ENCODE assay signal across 8 cellular contexts in the genomic region with DNA sequence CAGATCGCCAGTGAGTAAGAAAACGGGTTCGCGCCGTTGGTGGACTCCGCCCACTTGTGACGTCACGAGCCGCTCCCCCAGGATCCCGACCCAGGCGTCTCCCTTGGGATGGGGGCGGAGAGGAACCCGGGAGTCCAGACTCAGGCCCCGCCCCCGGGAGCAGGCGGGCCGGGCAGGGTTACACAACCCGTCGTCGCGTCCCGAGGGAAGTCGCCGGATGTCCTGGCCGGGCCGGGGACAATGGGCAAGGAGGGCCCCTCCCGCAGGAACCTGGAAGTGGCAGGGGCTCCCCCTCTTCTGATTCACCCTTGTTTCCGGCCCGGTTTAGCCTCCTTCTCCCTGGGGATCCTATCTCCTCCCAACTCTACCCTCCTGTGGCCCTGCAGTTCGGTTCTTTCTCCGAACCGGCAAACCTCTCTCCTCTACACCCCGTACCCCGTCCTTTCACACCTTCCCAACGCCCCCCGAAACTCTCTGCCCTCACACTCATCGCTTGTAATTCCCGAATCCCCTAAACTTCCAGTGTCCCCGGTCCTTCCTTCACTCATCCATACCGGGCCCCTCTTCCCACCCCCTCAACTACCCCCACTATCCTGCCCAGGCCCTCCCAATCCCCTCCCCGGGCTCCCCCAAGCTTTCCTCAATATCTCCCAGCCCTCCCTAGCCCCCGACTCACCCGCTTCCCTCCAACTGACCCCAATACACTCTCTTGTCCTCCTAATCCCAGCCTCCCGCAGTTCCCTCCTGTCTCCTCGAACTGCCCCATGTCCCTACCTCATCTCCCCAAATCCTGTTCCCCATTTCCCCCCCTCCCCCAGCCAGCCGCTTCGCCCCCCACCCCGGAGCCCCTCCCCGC. TPM values are rescaled to one million over a fixed set of nuclear protein-coding genes. Genes with fewer than 3 reads are reported as not detected.
DNase-seq lines count a peak whose midpoint lies in the region; ATAC-seq and TF ChIP-seq lines count a peak whose summit lies in the region.

No MANE protein-coding gene starts in this region.

- H4K5ac ChIP-seq in mesendoderm (ENCODE audit: low read length): no peak overlapping the region

- H3K4me1 ChIP-seq in mesendoderm (ENCODE audit: control insufficient read depth, low read depth, low read length): peaks cover 5% of the 10 kb centered on the region

- peak overlapping the region; percentile 75 for H3K18ac ChIP-seq in mesendoderm (ENCODE audit: low read length)

- H3K4me2 ChIP-seq in mesendoderm (ENCODE audit: low read length): peak overlapping the region; percentile 85

- no peak overlapping the region for H3K4ac ChIP-seq in mesendoderm (ENCODE audit: low read depth, low read length)

- no peaks in the 10 kb centered on the region for H3K27me3 Mint-ChIP-seq in stimulated activated naive B cell treated with anti-CD40 and anti-IgM and Interleukin-4, amounts not matched to agents 10 μg/mL and 1 μg/mL and 100 μg/mL, for 72 hours

- H3K9me3 Mint-ChIP-seq in stimulated activated naive B cell treated with anti-CD40 and anti-IgM and Interleukin-4, amounts not matched to agents 10 μg/mL and 1 μg/mL and 100 μg/mL, for 72 hours: no peaks in the 10 kb centered on the region

- H2AK5ac ChIP-seq in mesendoderm (ENCODE audit: low read length): no peak overlapping the region

- TF ChIP-seq POLR2A in GM18505 (IDR thresholded peaks at IDR 0.05; ENCODE audit: borderline replicate concordance, extremely low read depth, insufficient read depth, insufficient read length): peak; percentile 21

- H3K23ac ChIP-seq in mesendoderm (ENCODE audit: low read length): peak overlapping the region; percentile 29

- ATAC-seq in GM18505 (IDR thresholded peaks at IDR 0.05; ENCODE audit: unreplicated experiment) (no peak), GM19455 (IDR thresholded peaks at IDR 0.05; ENCODE audit: unreplicated experiment) (no peak)
- peak; percentile 25 to 29 for ATAC-seq in stimulated activated naive B cell treated with anti-CD40 and anti-IgM and Interleukin-4, amounts not matched to agents 10 μg/mL and 1 μg/mL and 100 μg/mL, for 72 hours (replicated peaks)

- H3K9ac ChIP-seq in mesendoderm (ENCODE audit: low read length): peak overlapping the region; percentile 84

- no peak overlapping the region for H4K8ac ChIP-seq in mesendoderm (ENCODE audit: low read depth, low read length)

- H3K27ac ChIP-seq in mesendoderm (ENCODE audit: low read depth, low read length): peak overlapping the region; percentile 74

- H2BK5ac ChIP-seq in mesendoderm (ENCODE audit: low read length): peak overlapping the region; percentile 43

- no peaks in the 10 kb centered on the region for H3K79me2 ChIP-seq in mesendoderm (ENCODE audit: control insufficient read depth, insufficient read depth, low read length)

- H3K4me3 Mint-ChIP-seq in stimulated activated naive B cell treated with anti-CD40 and anti-IgM and Interleukin-4, amounts not matched to agents 10 μg/mL and 1 μg/mL and 100 μg/mL, for 72 hours: peak overlapping the region; percentile 84 to 91

- H3K4me3 ChIP-seq in epithelial cell of esophagus (ENCODE audit: low read length) (peak overlapping the region; percentile 55), mesendoderm (ENCODE audit: low read length) (peak overlapping the region; percentile 62)

- WGBS in mesendoderm (ENCODE audit: extremely low coverage, insufficient coverage, low lambda C conversion rate): no CpG with 5 or more reads among the region's 49 CpGs

- H3K4me1 Mint-ChIP-seq in stimulated activated naive B cell treated with anti-CD40 and anti-IgM and Interleukin-4, amounts not matched to agents 10 μg/mL and 1 μg/mL and 100 μg/mL, for 72 hours: peaks cover 47 to 57% of the 10 kb centered on the region in 2 donors

- H3K27me3 ChIP-seq in mesendoderm (ENCODE audit: insufficient read depth, low read length, poor library complexity): no peaks in the 10 kb centered on the region

- DNase-seq in AG08396 (ENCODE audit: low spot score) (peak; percentile 97), NCI-H345 (lab: John Stamatoyannopoulos, UW) (peak; percentile 82), epithelial cell of esophagus (ENCODE audit: low read depth) (peak; percentile 94), mesendoderm (peak; percentile 97)
- DNase-seq in activated CD8-positive, alpha-beta memory T cell treated with anti-CD3 and anti-CD28 coated beads, Interleukin-2, amount 50 U/mL, for 48 hours: peak; percentile 84
- DNase-seq in stimulated activated naive B cell treated with anti-CD40 and anti-IgM and Interleukin-4, amounts not matched to agents 10 μg/mL and 1 μg/mL and 100 μg/mL, for 72 hours: peak; percentile 73

- TF ChIP-seq CTCF in epithelial cell of esophagus (IDR thresholded peaks at IDR 0.05; ENCODE audit: insufficient read depth, low read depth, low read length, missing control alignments): no peak

- H3K36me3 Mint-ChIP-seq in stimulated activated naive B cell treated with anti-CD40 and anti-IgM and Interleukin-4, amounts not matched to agents 10 μg/mL and 1 μg/mL and 100 μg/mL, for 72 hours: peaks cover 0 to 3% of the 10 kb centered on the region in 2 donors

- no peak overlapping the region for H2BK15ac ChIP-seq in mesendoderm (replicated peaks; ENCODE audit: low read depth)

- peak overlapping the region; percentile 94 for H3K27ac Mint-ChIP-seq in stimulated activated naive B cell treated with anti-CD40 and anti-IgM and Interleukin-4, amounts not matched to agents 10 μg/mL and 1 μg/mL and 100 μg/mL, for 72 hours

- peak overlapping the region; percentile 94 for H3K56ac ChIP-seq in mesendoderm (ENCODE audit: low read length)

- H2BK120ac ChIP-seq in mesendoderm (ENCODE audit: low read depth, low read length): no peak overlapping the region

- H3K79me1 ChIP-seq in mesendoderm (ENCODE audit: low read length): no peaks in the 10 kb centered on the region

- H3K36me3 ChIP-seq in mesendoderm (ENCODE audit: control insufficient read depth, insufficient read depth, low read length): no peaks in the 10 kb centered on the region

RNA-seq across cellular contexts. Expression of a gene that starts 20.0 kb away (rescaled TPM):
- polyA plus RNA-seq in mesendoderm (2013, experiment 1 of 2): 41.5 TPM
- polyA plus RNA-seq in mesendoderm (2013, experiment 2 of 2): 39.9 TPM

RNA-seq across cellular contexts. Expression of a gene that starts 24.1 kb away (rescaled TPM):
- 0.29 TPM for polyA plus RNA-seq in mesendoderm (2013, experiment 1 of 2)
- polyA plus RNA-seq in mesendoderm (2013, experiment 2 of 2): 0.34 TPM

RNA-seq across cellular contexts. Expression of a gene that starts 37.2 kb away (rescaled TPM):
- polyA plus RNA-seq in mesendoderm (2013, experiment 1 of 2): 53.1 TPM
- polyA plus RNA-seq in mesendoderm (2013, experiment 2 of 2): 52.0 TPM

RNA-seq across cellular contexts. Expression of a gene that starts 38.8 kb away (rescaled TPM):
- 40.0 TPM for polyA plus RNA-seq in mesendoderm (2013, experiment 1 of 2)
- 39.1 TPM for polyA plus RNA-seq in mesendoderm (2013, experiment 2 of 2)

RNA-seq across cellular contexts. Expression of a gene that starts 53.2 kb away (rescaled TPM):
- 17.1 TPM for polyA plus RNA-seq in mesendoderm (2013, experiment 1 of 2)
- polyA plus RNA-seq in mesendoderm (2013, experiment 2 of 2): 17.0 TPM

Comparison
In these comparisons a context has a peak if more than half of its experiments do, and no peak if none do; other contexts are left out.
1. ATAC-seq: peak in stimulated activated naive B cell treated with anti-CD40 and anti-IgM and Interleukin-4, amounts not matched to agents 10 μg/mL and 1 μg/mL and 100 μg/mL, for 72 hours (2 of 2); none in GM18505 (single experiment) and GM19455 (single experiment).
2. Peak in every context shown above with its lines, with median percentiles within 50 percentile points of each other: DNase-seq.